In genomic region chr11:118789501-118790356, GRCh38 we compare ENCODE assay signal across 8 cellular contexts. TPM values are rescaled to one million over a fixed set of nuclear protein-coding genes. Genes with fewer than 3 reads are reported as not detected.
DNase-seq lines count a peak whose midpoint lies in the region; ATAC-seq, FAIRE-seq and TF ChIP-seq lines count a peak whose summit lies in the region.

No MANE protein-coding gene starts in this region.

- BruUV-seq in OCI-LY7 (replicated peaks; lab: Mats Ljungman, UMichigan) = TSS peak; percentile 30
- TSS peak; percentile 41 for BruUV-seq in K562 (replicated peaks; lab: Mats Ljungman, UMichigan)

- H4K20me1 ChIP-seq in OCI-LY7 (ENCODE audit: insufficient read depth, low read length) (peaks cover 16% of the 10 kb centered on the region; the same call in 1 of the 2 replicates), K562 (replicated peaks; ENCODE audit: control insufficient read depth, insufficient read depth, low read length) (peaks cover 3% of the 10 kb centered on the region)

- no peaks in the 10 kb centered on the region for H3K9me2 ChIP-seq in OCI-LY7 (ENCODE audit: insufficient read depth, low read length)

- ATAC-seq in GM21717 (IDR thresholded peaks at IDR 0.05; ENCODE audit: unreplicated experiment) = peak; percentile 1
- peak; percentile 12 for ATAC-seq in K562
- ATAC-seq in GM21529 (IDR thresholded peaks at IDR 0.05; ENCODE audit: unreplicated experiment) = no peak
- ATAC-seq in GM21825 (IDR thresholded peaks at IDR 0.05; ENCODE audit: unreplicated experiment) = no peak

- peak overlapping the region; percentile 68 for H3K4me3 ChIP-seq in CD8-positive, alpha-beta memory T cell (ENCODE audit: low read length)
- peak overlapping the region; percentile 99 for H3K4me3 ChIP-seq in OCI-LY7 (ENCODE audit: low read depth, low read length, poor library complexity, severe bottlenecking)
- H3K4me3 ChIP-seq in K562 = peak overlapping the region; percentile 90

- H3K27me3 ChIP-seq in CD8-positive, alpha-beta memory T cell (ENCODE audit: insufficient read depth, low read length, poor library complexity, severe bottlenecking) = no peaks in the 10 kb centered on the region
- no peaks in the 10 kb centered on the region for H3K27me3 ChIP-seq in K562 (ENCODE audit: control insufficient read depth in 2 of 2, insufficient read depth in 2 of 2, low read length in 2 of 2)

- peaks cover 13% of the 10 kb centered on the region for H3K36me3 ChIP-seq in CD8-positive, alpha-beta memory T cell (ENCODE audit: insufficient read depth, low read length)
- peaks cover 36% of the 10 kb centered on the region for H3K36me3 ChIP-seq in OCI-LY7 (ENCODE audit: insufficient read depth, low read length)
- H3K36me3 ChIP-seq in K562 (ENCODE audit: control insufficient read depth, insufficient read depth, low read length) = peaks cover 25% of the 10 kb centered on the region

- intact Hi-C loops in OCI-LY7 (cut with micrococcal nuclease; ENCODE audit: unreplicated experiment) = loop anchor here (1.0 to 5.0 kb wide), 5 partner anchors 50 to 308 kb away; a partner anchor contains a TSS
- intact Hi-C loops in K562 (cut with micrococcal nuclease) = loop anchor here (1.0 kb wide), 1 partner anchor 99 kb away; no protein-coding TSS in a partner anchor

- 2% methylated on average over 17 of the region's 18 CpGs for WGBS in K562 (ENCODE audit: insufficient coverage, low coverage, missing lambda C conversion rate)

- no peaks in the 10 kb centered on the region for H3K9me3 Mint-ChIP-seq in CD8-positive, alpha-beta memory T cell

- TF ChIP-seq POLR2A in K562 (conservative IDR thresholded peaks at IDR 0.05) = no peak

- TF ChIP-seq RAD21 in K562 (CRISPR knock-in tag; conservative IDR thresholded peaks at IDR 0.05 in 1 of 2, IDR thresholded peaks at IDR 0.05 in 1 of 2) = no peak; a peak in 1 of 4 replicates

- peak; percentile 59 for FAIRE-seq in K562 (lab: Jason Lieb, UNC)

- peak; percentile 6; the same call in 1 of the 2 replicates for TF ChIP-seq EP300 in K562 (IDR thresholded peaks at IDR 0.05; ENCODE audit: low read length)

- H3K27me3 Mint-ChIP-seq in CD8-positive, alpha-beta memory T cell = no peaks in the 10 kb centered on the region

- H3K79me2 ChIP-seq in OCI-LY7 (ENCODE audit: insufficient read depth, low read depth, low read length) (peaks cover 60% of the 10 kb centered on the region), K562 (ENCODE audit: control insufficient read depth, insufficient read depth, low read length) (peaks cover 76% of the 10 kb centered on the region)

- DNase-seq in CD8-positive, alpha-beta memory T cell = peak; percentile 15 to 66 (median 62)
- DNase-seq in OCI-LY7 (ENCODE audit: low spot score) (peak; percentile 68), K562 (ENCODE audit: extremely low read depth in 1 of 4, low spot score in 3 of 4) (peak in 3 of 4 experiments; percentile 16 to 67 (median 38)), iris pigment epithelial cell (ENCODE audit: low read depth) (peak; percentile 46)
- DNase-seq in stimulated activated CD4-positive, alpha-beta T cell treated with anti-CD3 and anti-CD28 coated beads, Interleukin-12 subunit alpha, Interleukin-12 subunit beta, amount 100 ng/mL, for 4 hours = peak; percentile 8

- no peak for TF ChIP-seq CTCF in OCI-LY7 (conservative IDR thresholded peaks at IDR 0.05; ENCODE audit: low read length)
- 0 out of 6 replicates have a peak, but pooled peaks of 1 of the 3 experiments have one; percentile 12 for TF ChIP-seq CTCF in K562 (IDR thresholded peaks at IDR 0.05 in 2 of 3, conservative IDR thresholded peaks at IDR 0.05 in 1 of 3; ENCODE audit: insufficient read depth in 2 of 3, low read depth in 1 of 3, low read length in 3 of 3)

- H3K9me3 ChIP-seq in CD8-positive, alpha-beta memory T cell (ENCODE audit: low read length) = no peaks in the 10 kb centered on the region
- H3K9me3 ChIP-seq in OCI-LY7 (ENCODE audit: low read length) (no peaks in the 10 kb centered on the region), K562 (replicated peaks; ENCODE audit: control insufficient read depth, insufficient read depth, low read depth, low read length) (no peaks in the 10 kb centered on the region)

- peak overlapping the region; percentile 86 to 100 for H3K9ac ChIP-seq in K562 (ENCODE audit: insufficient read depth in 1 of 2, low read depth in 2 of 2, low read length in 2 of 2)

- peak overlapping the region; percentile 94 for H3K27ac ChIP-seq in CD8-positive, alpha-beta memory T cell (ENCODE audit: low read depth, low read length)
- H3K27ac ChIP-seq in OCI-LY7 (ENCODE audit: low read depth, low read length, poor library complexity, severe bottlenecking) (peak overlapping the region; percentile 96), K562 (ENCODE audit: extremely low read depth, low read depth, low read length) (peak overlapping the region; percentile 96)

- CTCF ChIA-PET in CD8-positive, alpha-beta memory T cell (lab: Charles Lee) = interaction anchor here (0.7 to 11.5 kb wide), 22 partner anchors 15 to 170 kb away, joined by 3 to 122 read pairs (median 4); partner anchors contain the start of gene BCL9L
- CTCF ChIA-PET in OCI-LY7 (lab: Charles Lee; ENCODE audit: unreplicated experiment) = interaction anchor here (0.9 to 1.3 kb wide), 6 partner anchors 31 to 101 kb away, joined by 3 to 5 read pairs (median 4); partner anchors contain the start of gene CXCR5
- CTCF ChIA-PET in K562 (lab: Yijun Ruan, JAX; ENCODE audit: low intra/inter-chr PET ratio) = interaction anchor here (1.1 kb wide), 1 partner anchor 99 kb away, joined by 4 read pairs; no protein-coding TSS in a partner anchor

- POLR2A ChIA-PET in CD8-positive, alpha-beta memory T cell (lab: Charles Lee) = interaction anchor here (0.7 to 6.5 kb wide), 25 partner anchors 9 to 229 kb away, joined by 3 to 68 read pairs (median 10); partner anchors contain the start of genes ARCN1, BCL9L, RPS25 and TRAPPC4
- POLR2A ChIA-PET in OCI-LY7 (lab: Charles Lee) = interaction anchor here (0.5 to 7.7 kb wide), 18 partner anchors 9 to 286 kb away, joined by 3 to 94 read pairs (median 4); partner anchors contain the start of genes BCL9L and CXCR5
- POLR2A ChIA-PET in K562 (lab: Yijun Ruan, JAX) = interaction anchor here (0.5 to 3.0 kb wide), 32 partner anchors 8 to 787 kb away, joined by 3 to 19 read pairs (median 3); partner anchors contain the start of genes CXCR5, RPS25 and USP2

- H3K4me1 Mint-ChIP-seq in CD8-positive, alpha-beta memory T cell = peaks cover 36 to 47% (median 45%) of the 10 kb centered on the region in 3 donors

- in situ Hi-C loops in K562 (cut with MboI) = no loop called here

- H3K4me3 Mint-ChIP-seq in CD8-positive, alpha-beta memory T cell = peak overlapping the region; percentile 94 to 100 (median 100)

- peaks cover 43% of the 10 kb centered on the region for H3K4me1 ChIP-seq in CD8-positive, alpha-beta memory T cell (ENCODE audit: insufficient read depth, low read length)
- H3K4me1 ChIP-seq in OCI-LY7 (ENCODE audit: insufficient read depth, low read length, poor library complexity, severe bottlenecking) (peaks cover 64% of the 10 kb centered on the region), K562 (replicated peaks in 1 of 2; ENCODE audit: control insufficient read depth in 2 of 2, insufficient read depth in 2 of 2, low read length in 2 of 2) (peaks cover 5 to 18% of the 10 kb centered on the region in 2 experiments; a peak in 4 of 5 replicates)

- peak overlapping the region; percentile 87 for H3K4me2 ChIP-seq in OCI-LY7 (ENCODE audit: low read length)
- H3K4me2 ChIP-seq in K562 (ENCODE audit: insufficient read depth, low read length) = peak overlapping the region; percentile 81

- no peak overlapping the region for H2AFZ ChIP-seq in OCI-LY7 (ENCODE audit: low read length)
- no peak overlapping the region for H2AFZ ChIP-seq in K562 (ENCODE audit: low read depth, low read length)

- H3K27ac Mint-ChIP-seq in CD8-positive, alpha-beta memory T cell = peak overlapping the region; percentile 99 to 100 (median 99)

- H3K36me3 Mint-ChIP-seq in CD8-positive, alpha-beta memory T cell = peaks cover 0 to 55% (median 3%) of the 10 kb centered on the region in 3 donors

- no peaks in the 10 kb centered on the region for H3K9me1 ChIP-seq in K562 (ENCODE audit: control insufficient read depth, insufficient read depth, low read length)

TF ChIP-seq in K562, 482 proteins besides CTCF, POLR2A, EP300 and RAD21 (continues in another document):
- TF ChIP-seq SIN3A (IDR thresholded peaks at IDR 0.05; ENCODE audit: borderline replicate concordance in 2 of 2, control insufficient read depth in 1 of 2, low read depth in 2 of 2, low read length in 2 of 2) (0 out of 4 replicates have a peak, but pooled peaks of 1 of the 2 experiments have one; percentile 21), MTF1 (CRISPR knock-in tag; IDR thresholded peaks at IDR 0.05; ENCODE audit: borderline replicate concordance) (no peak), POLR2H (tag; IDR thresholded peaks at IDR 0.05; ENCODE audit: low read depth) (0 out of 2 replicates have a peak, but pooled peaks have one; percentile 32), FOXJ3 (CRISPR knock-in tag; IDR thresholded peaks at IDR 0.05) (no peak), JUND (IDR thresholded peaks at IDR 0.05; ENCODE audit: borderline replicate concordance, low read depth, low read length) (no peak), JUND (tag; IDR thresholded peaks at IDR 0.05; ENCODE audit: borderline replicate concordance, low read depth, low read length) (0 out of 3 replicates have a peak, but pooled peaks have one; percentile 13)

RNA-seq across cellular contexts. Expression of gene DDX6, which starts 1.2 kb away (rescaled TPM):
- total RNA-seq in CD8-positive, alpha-beta memory T cell = 100 to 1,000 TPM; 187 to 189 TPM
- polyA plus RNA-seq in CD8-positive, alpha-beta memory T cell = 85.6 TPM
- total RNA-seq in OCI-LY7 (2014; rRNA removed; shearing (Covaris generic)) = 46.5 and 55.0 TPM in 2 replicates
- total RNA-seq in OCI-LY7 (2022) = 128 and 142 TPM in 2 replicates
- total RNA-seq in K562 (2011; cell fraction: chromatin; rRNA removed; ENCODE audit: low replicate concordance) = 109 and 203 TPM in 2 replicates
- total RNA-seq in K562 (2011; cell fraction: nucleolus; rRNA removed) = 59.6 and 63.2 TPM in 2 replicates
- total RNA-seq in K562 (2011; cell fraction: nucleoplasm; rRNA removed) = 92.8 and 138 TPM in 2 replicates
- 37.5 and 37.7 TPM in 2 replicates for total RNA-seq in K562 (2014; rRNA removed)
- 76.6 and 85.4 TPM in 2 replicates for total RNA-seq in K562 (2014; rRNA removed; fragmentation: Illumina TruSeq; extraction: Trizol)
- total RNA-seq in K562 (2015; rRNA removed; fragmentation: Illumina TruSeq; extraction: Trizol) = 56.8 and 62.6 TPM in 2 replicates
- total RNA-seq in K562 (2021) = 87.9 and 102 TPM in 2 replicates
- 55.3 and 65.6 TPM in 2 replicates for polyA plus RNA-seq in K562 (2011; rRNA removed)
- polyA plus RNA-seq in K562 (2011; cell fraction: cytosol; rRNA removed) = 12.6 and 25.4 TPM in 2 replicates
- 16.3 and 23.1 TPM in 2 replicates for polyA plus RNA-seq in K562 (2011; cell fraction: nucleus; rRNA removed)
- polyA plus RNA-seq in K562 (2012) = 25.0 and 35.6 TPM in 2 replicates
- polyA plus RNA-seq in K562 (2014; fragmentation: Illumina TruSeq; extraction: Trizol) = 54.3 and 58.2 TPM in 2 replicates
- 10 to 100 TPM in 1 of 2 experiments, 1 to 10 TPM in 1; 10.0 to 15.5 TPM for polyA plus RNA-seq in K562 (2014; fragmentation: Nextera tagmentation; extraction: Ambion mirVana)
- polyA plus RNA-seq in K562 (2014; rRNA removed) = 24.6 and 27.4 TPM in 2 replicates
- polyA minus RNA-seq in K562 (2011; rRNA and poly(A)+ RNA removed) = 261 and 264 TPM in 2 replicates
- polyA minus RNA-seq in K562 (2011; cell fraction: cytosol; rRNA and poly(A)+ RNA removed) = 49.8 and 75.0 TPM in 2 replicates
- 30.6 and 61.4 TPM in 2 replicates for polyA minus RNA-seq in K562 (2011; cell fraction: nucleus; rRNA and poly(A)+ RNA removed)

Comparison
In these comparisons a context has a peak if more than half of its experiments do, and no peak if none do; other contexts are left out.
1. DNase-seq: peak in every context shown above with its lines; median percentile 68 in OCI-LY7; 62 in CD8-positive, alpha-beta memory T cell; 46 in iris pigment epithelial cell; 38 in K562; 8 in stimulated activated CD4-positive, alpha-beta T cell treated with anti-CD3 and anti-CD28 coated beads, Interleukin-12 subunit alpha, Interleukin-12 subunit beta, amount 100 ng/mL, for 4 hours.
2. ATAC-seq: peak in GM21717 (single experiment) and K562 (single experiment); none in GM21529 (single experiment) and GM21825 (single experiment).
3. Peak in every context shown above with its lines, with median percentiles within 50 percentile points of each other: H3K27ac ChIP-seq and H3K4me3 ChIP-seq.